9 cellular contexts compared by ENCODE assay signal in the genomic region with DNA sequence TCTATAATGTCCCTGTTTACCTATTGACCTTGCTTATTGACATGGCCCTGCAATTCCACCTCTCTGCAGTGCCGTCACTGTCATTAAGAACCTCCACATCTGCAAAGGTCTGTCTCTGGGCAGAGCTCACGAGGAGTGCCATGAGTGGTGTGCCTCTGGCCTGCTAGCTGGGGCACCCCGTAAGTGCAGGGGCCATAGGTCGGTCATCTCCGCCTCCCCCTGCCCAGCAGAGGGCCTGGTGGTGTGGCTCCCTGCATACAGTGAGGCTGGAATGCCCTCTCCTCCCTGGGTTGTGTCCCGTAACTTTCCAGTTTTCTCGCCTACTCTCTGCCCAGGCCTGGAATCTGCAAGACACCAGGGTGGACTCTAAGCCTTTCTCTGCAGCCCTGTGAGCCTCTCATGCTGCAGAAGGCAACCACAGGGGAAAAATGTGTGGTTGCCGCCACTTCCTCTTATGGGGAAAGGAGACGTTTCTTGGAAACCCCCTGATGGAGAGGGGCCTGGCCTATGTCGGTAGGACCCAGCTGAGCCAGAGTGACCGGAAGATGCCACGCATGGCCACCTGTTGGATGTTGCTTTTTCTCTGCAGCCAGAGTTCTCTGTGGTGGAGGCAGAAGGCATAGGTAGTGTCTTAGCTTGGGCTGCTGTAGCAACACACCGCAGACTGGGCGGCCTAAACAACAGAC. TPM values are rescaled to one million over a fixed set of nuclear protein-coding genes. Genes with fewer than 3 reads are reported as not detected.
DNase-seq lines count a peak whose midpoint lies in the region; ATAC-seq, FAIRE-seq and TF ChIP-seq lines count a peak whose summit lies in the region.
"Had no signal": no experiment of that assay in that cellular context is flagged by ENCODE, and none has a peak within 500 bp of the region (broad histone marks: within the 10 kb centered on the region; RNA-seq: fewer than 3 reads in every experiment).

No MANE protein-coding gene starts in this region.

- TF ChIP-seq CTCF in CD4-positive, alpha-beta T cell (IDR thresholded peaks at IDR 0.05): no peak
- TF ChIP-seq CTCF in WERI-Rb-1 (IDR thresholded peaks at IDR 0.05; ENCODE audit: low read depth, low read length): 0 out of 2 replicates have a peak, but pooled peaks have one; percentile 7
- no peak for TF ChIP-seq CTCF in D721Med (IDR thresholded peaks at IDR 0.05; ENCODE audit: insufficient read depth, missing control alignments)

- ATAC-seq in CD4-positive, alpha-beta T cell (ENCODE audit: poor library complexity): peak; percentile 24
- ATAC-seq in GM19328 (IDR thresholded peaks at IDR 0.05; ENCODE audit: unreplicated experiment): peak; percentile 46
- ATAC-seq in HG03159 (IDR thresholded peaks at IDR 0.05; ENCODE audit: unreplicated experiment): peak; percentile 55
- ATAC-seq in naive thymus-derived CD4-positive, alpha-beta T cell: peak; percentile 60

- no peaks in the 10 kb centered on the region for H3K27me3 ChIP-seq in CD4-positive, alpha-beta T cell (ENCODE audit: control insufficient read depth, insufficient read depth, low read length)
- H3K27me3 ChIP-seq in WERI-Rb-1 (ENCODE audit: insufficient read depth, low read depth, severe bottlenecking): no peaks in the 10 kb centered on the region
- no peaks in the 10 kb centered on the region for H3K27me3 ChIP-seq in naive thymus-derived CD4-positive, alpha-beta T cell (ENCODE audit: control insufficient read depth in 2 of 2, insufficient read depth in 2 of 2, low read length in 2 of 2)

- intact Hi-C loops in CD4-positive, alpha-beta T cell (cut with DNase I, micrococcal nuclease): loop anchor here (2.0 kb wide), 2 partner anchors 15 to 17 kb away; no protein-coding TSS in a partner anchor
- intact Hi-C loops in naive thymus-derived CD4-positive, alpha-beta T cell (cut with micrococcal nuclease): loop anchor here (1.0 to 5.0 kb wide), 9 partner anchors 9 to 657 kb away; a partner anchor contains a TSS

- CTCF ChIA-PET in CD4-positive, alpha-beta T cell (lab: Charles Lee): interaction anchor here (1.3 to 5.5 kb wide), 3 partner anchors 12 to 63 kb away, joined by 3 to 45 read pairs (median 6); no protein-coding TSS in a partner anchor
- CTCF ChIA-PET in naive thymus-derived CD4-positive, alpha-beta T cell (lab: Charles Lee): interaction anchor here (1.1 to 2.1 kb wide), 3 partner anchors 9 to 70 kb away, joined by 3 to 9 read pairs (median 4); no protein-coding TSS in a partner anchor

- no peaks in the 10 kb centered on the region for H3K9me3 Mint-ChIP-seq in CD4-positive, alpha-beta T cell
- peaks cover 0 to 3% (median 0%) of the 10 kb centered on the region in 11 donors for H3K9me3 Mint-ChIP-seq in naive thymus-derived CD4-positive, alpha-beta T cell

- H3K36me3 Mint-ChIP-seq in CD4-positive, alpha-beta T cell (ENCODE audit: low read depth): peaks cover 22% of the 10 kb centered on the region
- peaks cover under 1 to 20% (median 3%) of the 10 kb centered on the region in 5 donors for H3K36me3 Mint-ChIP-seq in naive thymus-derived CD4-positive, alpha-beta T cell

- peak overlapping the region; percentile 85 for H3K4me3 Mint-ChIP-seq in CD4-positive, alpha-beta T cell
- H3K4me3 Mint-ChIP-seq in naive thymus-derived CD4-positive, alpha-beta T cell: peak overlapping the region; percentile 39 to 86 (median 76)

- H3K4me1 Mint-ChIP-seq in CD4-positive, alpha-beta T cell (ENCODE audit: low read depth): peaks cover 73% of the 10 kb centered on the region
- peaks cover 51 to 78% (median 70%) of the 10 kb centered on the region in 7 donors for H3K4me1 Mint-ChIP-seq in naive thymus-derived CD4-positive, alpha-beta T cell

- no peak overlapping the region for H3K4me3 ChIP-seq in WERI-Rb-1 (ENCODE audit: low read depth, low read length)
- H3K4me3 ChIP-seq in naive thymus-derived CD4-positive, alpha-beta T cell (ENCODE audit: low read length): peak overlapping the region; percentile 13

- DNase-seq in CD4-positive, alpha-beta T cell: peak in 6 of 10 experiments; percentile 22 to 54 (median 38)
- no peak for DNase-seq in WERI-Rb-1
- peak in 6 of 9 donors; percentile 43 to 69 (median 54) for DNase-seq in naive thymus-derived CD4-positive, alpha-beta T cell
- no peak for DNase-seq in NCI-H146 treated with DMSO at 0.1 percent for 48 hours (lab: John Stamatoyannopoulos, UW; ENCODE audit: unreplicated experiment)
- no peak for DNase-seq in D721Med (ENCODE audit: insufficient read length, low spot score)
- no peak for DNase-seq in RKO (ENCODE audit: low spot score)

- peak overlapping the region; percentile 79 for H3K27ac ChIP-seq in CD4-positive, alpha-beta T cell (ENCODE audit: low read depth, low read length)
- H3K27ac ChIP-seq in WERI-Rb-1: no peak overlapping the region
- H3K27ac ChIP-seq in naive thymus-derived CD4-positive, alpha-beta T cell (ENCODE audit: low read depth, low read length): peak overlapping the region; percentile 67

- no peaks in the 10 kb centered on the region for H3K27me3 Mint-ChIP-seq in CD4-positive, alpha-beta T cell
- no peaks in the 10 kb centered on the region for H3K27me3 Mint-ChIP-seq in naive thymus-derived CD4-positive, alpha-beta T cell

- no peak for FAIRE-seq in D721Med (lab: Jason Lieb, UNC)

- peaks cover 60 to 68% of the 10 kb centered on the region in 2 donors for H3K4me1 ChIP-seq in naive thymus-derived CD4-positive, alpha-beta T cell (ENCODE audit: control insufficient read depth in 2 of 2, insufficient read depth in 2 of 2, low read length in 2 of 2)

- no peaks in the 10 kb centered on the region for H3K9me3 ChIP-seq in CD4-positive, alpha-beta T cell (ENCODE audit: control insufficient read depth, low read length)
- no peaks in the 10 kb centered on the region for H3K9me3 ChIP-seq in WERI-Rb-1 (ENCODE audit: severe bottlenecking)
- no peaks in the 10 kb centered on the region for H3K9me3 ChIP-seq in naive thymus-derived CD4-positive, alpha-beta T cell (ENCODE audit: control insufficient read depth in 2 of 3, low read length in 3 of 3)

- POLR2A ChIA-PET in CD4-positive, alpha-beta T cell (lab: Charles Lee): interaction anchor here (1.6 to 13.0 kb wide), 5 partner anchors 13 to 61 kb away, joined by 3 to 174 read pairs (median 7); a partner anchor contains a TSS
- POLR2A ChIA-PET in naive thymus-derived CD4-positive, alpha-beta T cell (lab: Charles Lee): interaction anchor here (0.8 to 4.0 kb wide), 12 partner anchors 8 to 96 kb away, joined by 3 to 34 read pairs (median 4); a partner anchor contains a TSS

- no peaks in the 10 kb centered on the region for H3K36me3 ChIP-seq in WERI-Rb-1
- no peaks in the 10 kb centered on the region for H3K36me3 ChIP-seq in naive thymus-derived CD4-positive, alpha-beta T cell (ENCODE audit: control insufficient read depth in 2 of 3, insufficient read depth in 3 of 3, low read length in 3 of 3)

- H3K27ac Mint-ChIP-seq in CD4-positive, alpha-beta T cell: peak overlapping the region; percentile 84
- peak overlapping the region; percentile 87 to 97 (median 89) for H3K27ac Mint-ChIP-seq in naive thymus-derived CD4-positive, alpha-beta T cell

RNA-seq across cellular contexts. Expression of a gene that starts 2.7 kb away (rescaled TPM):
- 10 to 100 TPM; 26.6 TPM for total RNA-seq in CD4-positive, alpha-beta T cell
- total RNA-seq in naive thymus-derived CD4-positive, alpha-beta T cell: 10 to 100 TPM; 32.4 to 94.9 (median 70.8) TPM
- polyA plus RNA-seq in naive thymus-derived CD4-positive, alpha-beta T cell: 10 to 100 TPM; 62.6 to 96.1 TPM
- total RNA-seq: temporal lobe had no signal

RNA-seq across cellular contexts. Expression of a gene that starts 9.6 kb away (rescaled TPM):
- 1 to 10 TPM; 4.5 to 5.3 TPM for total RNA-seq in CD4-positive, alpha-beta T cell
- 10 to 100 TPM in 2 of 5 experiments, 1 to 10 TPM in 1, under 1 TPM in 2; 0.49 to 40.5 (median 4.8) TPM for total RNA-seq in naive thymus-derived CD4-positive, alpha-beta T cell
- under 1 TPM; 0.06 TPM for polyA plus RNA-seq in naive thymus-derived CD4-positive, alpha-beta T cell

RNA-seq across cellular contexts. Expression of a gene that starts 58.1 kb away (rescaled TPM):
- total RNA-seq in CD4-positive, alpha-beta T cell: 100 to 1,000 TPM; 360 to 373 TPM
- 100 to 1,000 TPM; 259 to 393 (median 336) TPM for total RNA-seq in naive thymus-derived CD4-positive, alpha-beta T cell
- 100 to 1,000 TPM; 170 to 224 TPM for polyA plus RNA-seq in naive thymus-derived CD4-positive, alpha-beta T cell

Comparison
In these comparisons a context has a peak if more than half of its experiments do, and no peak if none do; other contexts are left out.
1. DNase-seq: peak in CD4-positive, alpha-beta T cell (6 of 10) and naive thymus-derived CD4-positive, alpha-beta T cell (6 of 9); none in WERI-Rb-1 (single experiment), NCI-H146 treated with DMSO at 0.1 percent for 48 hours (single experiment), D721Med (single experiment) and RKO (single experiment).
2. Peak in every context shown above with its lines, with median percentiles within 50 percentile points of each other: ATAC-seq.